ENCODE assay signal across 1 cellular context in the genomic region with DNA sequence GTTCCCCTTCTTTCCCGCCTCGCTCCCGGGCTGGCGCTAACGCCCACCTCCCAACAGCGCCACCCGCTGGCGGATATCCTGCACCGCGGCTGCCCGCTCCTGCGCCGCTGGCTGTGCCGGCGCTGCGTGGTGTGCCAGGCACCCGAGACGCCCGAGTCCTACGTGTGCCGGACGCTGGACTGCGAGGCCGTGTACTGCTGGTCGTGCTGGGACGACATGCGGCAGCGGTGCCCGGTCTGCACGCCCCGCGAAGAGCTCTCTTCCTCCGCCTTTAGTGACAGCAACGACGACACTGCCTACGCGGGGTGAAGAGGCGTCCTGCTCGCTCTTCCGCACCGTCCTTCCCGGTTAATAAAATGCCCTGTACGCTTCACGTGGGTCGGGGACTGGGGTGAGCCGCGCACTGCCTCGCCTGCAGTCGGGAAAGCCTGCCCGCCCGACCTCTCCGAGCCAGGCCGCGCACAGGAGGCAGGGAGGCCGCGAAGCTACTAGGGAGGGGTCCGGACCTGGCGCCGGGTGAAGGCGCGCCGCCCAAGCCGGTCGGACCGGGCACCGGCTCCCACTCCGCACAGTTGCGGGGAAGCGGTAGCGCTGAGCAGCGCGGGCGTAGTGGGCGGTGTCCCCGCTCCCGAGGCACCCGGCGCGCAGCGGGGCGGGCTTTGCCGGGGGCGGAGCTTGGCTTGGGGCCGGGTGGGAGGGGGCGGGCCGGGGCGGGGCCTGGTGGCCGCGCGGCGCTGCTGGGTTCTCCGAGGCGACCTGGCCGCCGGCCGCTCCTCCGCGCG.
TF ChIP-seq lines count a peak whose summit lies in the region.

A gene with protein sequence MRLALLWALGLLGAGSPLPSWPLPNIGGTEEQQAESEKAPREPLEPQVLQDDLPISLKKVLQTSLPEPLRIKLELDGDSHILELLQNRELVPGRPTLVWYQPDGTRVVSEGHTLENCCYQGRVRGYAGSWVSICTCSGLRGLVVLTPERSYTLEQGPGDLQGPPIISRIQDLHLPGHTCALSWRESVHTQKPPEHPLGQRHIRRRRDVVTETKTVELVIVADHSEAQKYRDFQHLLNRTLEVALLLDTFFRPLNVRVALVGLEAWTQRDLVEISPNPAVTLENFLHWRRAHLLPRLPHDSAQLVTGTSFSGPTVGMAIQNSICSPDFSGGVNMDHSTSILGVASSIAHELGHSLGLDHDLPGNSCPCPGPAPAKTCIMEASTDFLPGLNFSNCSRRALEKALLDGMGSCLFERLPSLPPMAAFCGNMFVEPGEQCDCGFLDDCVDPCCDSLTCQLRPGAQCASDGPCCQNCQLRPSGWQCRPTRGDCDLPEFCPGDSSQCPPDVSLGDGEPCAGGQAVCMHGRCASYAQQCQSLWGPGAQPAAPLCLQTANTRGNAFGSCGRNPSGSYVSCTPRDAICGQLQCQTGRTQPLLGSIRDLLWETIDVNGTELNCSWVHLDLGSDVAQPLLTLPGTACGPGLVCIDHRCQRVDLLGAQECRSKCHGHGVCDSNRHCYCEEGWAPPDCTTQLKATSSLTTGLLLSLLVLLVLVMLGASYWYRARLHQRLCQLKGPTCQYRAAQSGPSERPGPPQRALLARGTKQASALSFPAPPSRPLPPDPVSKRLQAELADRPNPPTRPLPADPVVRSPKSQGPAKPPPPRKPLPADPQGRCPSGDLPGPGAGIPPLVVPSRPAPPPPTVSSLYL (plus strand): TSS at position 757 of the 782 bp plus-strand sequence. CDS start 71 bp downstream, outside the sequence.

TF ChIP-seq in HepG2, 621 proteins besides CTCF, POLR2A, EP300 and RAD21 (continued from another document and continues in another):
- TF ChIP-seq, protein P1, sequence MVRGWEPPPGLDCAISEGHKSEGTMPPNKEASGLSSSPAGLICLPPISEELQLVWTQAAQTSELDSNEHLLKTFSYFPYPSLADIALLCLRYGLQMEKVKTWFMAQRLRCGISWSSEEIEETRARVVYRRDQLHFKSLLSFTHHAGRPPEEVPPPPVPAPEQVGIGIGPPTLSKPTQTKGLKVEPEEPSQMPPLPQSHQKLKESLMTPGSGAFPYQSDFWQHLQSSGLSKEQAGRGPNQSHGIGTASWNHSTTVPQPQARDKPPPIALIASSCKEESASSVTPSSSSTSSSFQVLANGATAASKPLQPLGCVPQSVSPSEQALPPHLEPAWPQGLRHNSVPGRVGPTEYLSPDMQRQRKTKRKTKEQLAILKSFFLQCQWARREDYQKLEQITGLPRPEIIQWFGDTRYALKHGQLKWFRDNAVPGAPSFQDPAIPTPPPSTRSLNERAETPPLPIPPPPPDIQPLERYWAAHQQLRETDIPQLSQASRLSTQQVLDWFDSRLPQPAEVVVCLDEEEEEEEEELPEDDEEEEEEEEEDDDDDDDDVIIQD (CRISPR knock-in tag; IDR thresholded peaks at IDR 0.05; ENCODE audit: low read depth): no peak
- TF ChIP-seq ISL2 (CRISPR knock-in tag; IDR thresholded peaks at IDR 0.05): no peak
- TF ChIP-seq ZNF781 (CRISPR knock-in tag; IDR thresholded peaks at IDR 0.05; ENCODE audit: borderline replicate concordance, not compliant biosample characterization): peak; percentile 87
- no peak for TF ChIP-seq ATRX (CRISPR knock-in tag; IDR thresholded peaks at IDR 0.05; ENCODE audit: borderline replicate concordance)
- no peak for TF ChIP-seq ZNF20 (CRISPR knock-in tag; IDR thresholded peaks at IDR 0.05)
- no peak for TF ChIP-seq HDAC6 (IDR thresholded peaks at IDR 0.05; ENCODE audit: low read depth, low read length)
- no peak for TF ChIP-seq REXO4 (CRISPR knock-in tag; IDR thresholded peaks at IDR 0.05; ENCODE audit: borderline replicate concordance)
- TF ChIP-seq, protein P2, sequence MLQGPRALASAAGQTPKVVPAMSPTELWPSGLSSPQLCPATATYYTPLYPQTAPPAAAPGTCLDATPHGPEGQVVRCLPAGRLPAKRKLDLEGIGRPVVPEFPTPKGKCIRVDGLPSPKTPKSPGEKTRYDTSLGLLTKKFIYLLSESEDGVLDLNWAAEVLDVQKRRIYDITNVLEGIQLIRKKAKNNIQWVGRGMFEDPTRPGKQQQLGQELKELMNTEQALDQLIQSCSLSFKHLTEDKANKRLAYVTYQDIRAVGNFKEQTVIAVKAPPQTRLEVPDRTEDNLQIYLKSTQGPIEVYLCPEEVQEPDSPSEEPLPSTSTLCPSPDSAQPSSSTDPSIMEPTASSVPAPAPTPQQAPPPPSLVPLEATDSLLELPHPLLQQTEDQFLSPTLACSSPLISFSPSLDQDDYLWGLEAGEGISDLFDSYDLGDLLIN (CRISPR knock-in tag; IDR thresholded peaks at IDR 0.05; ENCODE audit: borderline replicate concordance): peak; percentile 56; the same call in 1 of the 2 replicates
- TF ChIP-seq REPIN1 (CRISPR knock-in tag; IDR thresholded peaks at IDR 0.05; ENCODE audit: borderline replicate concordance, low read depth): no peak
- no peak for TF ChIP-seq ZNF3 (CRISPR knock-in tag; IDR thresholded peaks at IDR 0.05)
- TF ChIP-seq TCF7 (IDR thresholded peaks at IDR 0.05; ENCODE audit: low read depth): no peak
- peak; percentile 76; the same call in 1 of the 2 replicates for TF ChIP-seq ZNF225 (CRISPR knock-in tag; IDR thresholded peaks at IDR 0.05)
- TF ChIP-seq ZNF460 (CRISPR knock-in tag; IDR thresholded peaks at IDR 0.05; ENCODE audit: borderline replicate concordance): no peak; the same call in 1 of the 2 replicates
- 0 out of 2 replicates have a peak, but pooled peaks have one; percentile 29 for TF ChIP-seq NFIB (CRISPR knock-in tag; IDR thresholded peaks at IDR 0.05; ENCODE audit: borderline replicate concordance)
- no peak for TF ChIP-seq RFX1 (IDR thresholded peaks at IDR 0.05)
- TF ChIP-seq, protein P3, sequence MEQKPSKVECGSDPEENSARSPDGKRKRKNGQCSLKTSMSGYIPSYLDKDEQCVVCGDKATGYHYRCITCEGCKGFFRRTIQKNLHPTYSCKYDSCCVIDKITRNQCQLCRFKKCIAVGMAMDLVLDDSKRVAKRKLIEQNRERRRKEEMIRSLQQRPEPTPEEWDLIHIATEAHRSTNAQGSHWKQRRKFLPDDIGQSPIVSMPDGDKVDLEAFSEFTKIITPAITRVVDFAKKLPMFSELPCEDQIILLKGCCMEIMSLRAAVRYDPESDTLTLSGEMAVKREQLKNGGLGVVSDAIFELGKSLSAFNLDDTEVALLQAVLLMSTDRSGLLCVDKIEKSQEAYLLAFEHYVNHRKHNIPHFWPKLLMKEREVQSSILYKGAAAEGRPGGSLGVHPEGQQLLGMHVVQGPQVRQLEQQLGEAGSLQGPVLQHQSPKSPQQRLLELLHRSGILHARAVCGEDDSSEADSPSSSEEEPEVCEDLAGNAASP (CRISPR knock-in tag; IDR thresholded peaks at IDR 0.05; ENCODE audit: borderline replicate concordance): peak; percentile 50; the same call in 1 of the 2 replicates
- TF ChIP-seq ZSCAN22 (CRISPR knock-in tag; IDR thresholded peaks at IDR 0.05): no peak
- TF ChIP-seq, protein P4, sequence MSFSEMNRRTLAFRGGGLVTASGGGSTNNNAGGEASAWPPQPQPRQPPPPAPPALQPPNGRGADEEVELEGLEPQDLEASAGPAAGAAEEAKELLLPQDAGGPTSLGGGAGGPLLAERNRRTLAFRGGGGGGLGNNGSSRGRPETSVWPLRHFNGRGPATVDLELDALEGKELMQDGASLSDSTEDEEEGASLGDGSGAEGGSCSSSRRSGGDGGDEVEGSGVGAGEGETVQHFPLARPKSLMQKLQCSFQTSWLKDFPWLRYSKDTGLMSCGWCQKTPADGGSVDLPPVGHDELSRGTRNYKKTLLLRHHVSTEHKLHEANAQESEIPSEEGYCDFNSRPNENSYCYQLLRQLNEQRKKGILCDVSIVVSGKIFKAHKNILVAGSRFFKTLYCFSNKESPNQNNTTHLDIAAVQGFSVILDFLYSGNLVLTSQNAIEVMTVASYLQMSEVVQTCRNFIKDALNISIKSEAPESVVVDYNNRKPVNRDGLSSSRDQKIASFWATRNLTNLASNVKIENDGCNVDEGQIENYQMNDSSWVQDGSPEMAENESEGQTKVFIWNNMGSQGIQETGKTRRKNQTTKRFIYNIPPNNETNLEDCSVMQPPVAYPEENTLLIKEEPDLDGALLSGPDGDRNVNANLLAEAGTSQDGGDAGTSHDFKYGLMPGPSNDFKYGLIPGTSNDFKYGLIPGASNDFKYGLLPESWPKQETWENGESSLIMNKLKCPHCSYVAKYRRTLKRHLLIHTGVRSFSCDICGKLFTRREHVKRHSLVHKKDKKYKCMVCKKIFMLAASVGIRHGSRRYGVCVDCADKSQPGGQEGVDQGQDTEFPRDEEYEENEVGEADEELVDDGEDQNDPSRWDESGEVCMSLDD (CRISPR knock-in tag; IDR thresholded peaks at IDR 0.05; ENCODE audit: borderline replicate concordance): no peak
- TF ChIP-seq PPARG (CRISPR knock-in tag; conservative IDR thresholded peaks at IDR 0.05): 0 out of 2 replicates have a peak, but pooled peaks have one; percentile 22
- TF ChIP-seq ZNF746 (CRISPR knock-in tag; IDR thresholded peaks at IDR 0.05): peak; percentile 63; the same call in 1 of the 2 replicates
- TF ChIP-seq, protein P5, sequence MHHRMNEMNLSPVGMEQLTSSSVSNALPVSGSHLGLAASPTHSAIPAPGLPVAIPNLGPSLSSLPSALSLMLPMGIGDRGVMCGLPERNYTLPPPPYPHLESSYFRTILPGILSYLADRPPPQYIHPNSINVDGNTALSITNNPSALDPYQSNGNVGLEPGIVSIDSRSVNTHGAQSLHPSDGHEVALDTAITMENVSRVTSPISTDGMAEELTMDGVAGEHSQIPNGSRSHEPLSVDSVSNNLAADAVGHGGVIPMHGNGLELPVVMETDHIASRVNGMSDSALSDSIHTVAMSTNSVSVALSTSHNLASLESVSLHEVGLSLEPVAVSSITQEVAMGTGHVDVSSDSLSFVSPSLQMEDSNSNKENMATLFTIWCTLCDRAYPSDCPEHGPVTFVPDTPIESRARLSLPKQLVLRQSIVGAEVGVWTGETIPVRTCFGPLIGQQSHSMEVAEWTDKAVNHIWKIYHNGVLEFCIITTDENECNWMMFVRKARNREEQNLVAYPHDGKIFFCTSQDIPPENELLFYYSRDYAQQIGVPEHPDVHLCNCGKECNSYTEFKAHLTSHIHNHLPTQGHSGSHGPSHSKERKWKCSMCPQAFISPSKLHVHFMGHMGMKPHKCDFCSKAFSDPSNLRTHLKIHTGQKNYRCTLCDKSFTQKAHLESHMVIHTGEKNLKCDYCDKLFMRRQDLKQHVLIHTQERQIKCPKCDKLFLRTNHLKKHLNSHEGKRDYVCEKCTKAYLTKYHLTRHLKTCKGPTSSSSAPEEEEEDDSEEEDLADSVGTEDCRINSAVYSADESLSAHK (CRISPR knock-in tag; IDR thresholded peaks at IDR 0.05; ENCODE audit: borderline replicate concordance): no peak
- no peak for TF ChIP-seq NFYC (CRISPR knock-in tag; IDR thresholded peaks at IDR 0.05)
- TF ChIP-seq, protein P6, sequence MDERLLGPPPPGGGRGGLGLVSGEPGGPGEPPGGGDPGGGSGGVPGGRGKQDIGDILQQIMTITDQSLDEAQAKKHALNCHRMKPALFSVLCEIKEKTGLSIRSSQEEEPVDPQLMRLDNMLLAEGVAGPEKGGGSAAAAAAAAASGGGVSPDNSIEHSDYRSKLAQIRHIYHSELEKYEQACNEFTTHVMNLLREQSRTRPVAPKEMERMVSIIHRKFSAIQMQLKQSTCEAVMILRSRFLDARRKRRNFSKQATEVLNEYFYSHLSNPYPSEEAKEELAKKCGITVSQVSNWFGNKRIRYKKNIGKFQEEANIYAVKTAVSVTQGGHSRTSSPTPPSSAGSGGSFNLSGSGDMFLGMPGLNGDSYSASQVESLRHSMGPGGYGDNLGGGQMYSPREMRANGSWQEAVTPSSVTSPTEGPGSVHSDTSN (CRISPR knock-in tag; IDR thresholded peaks at IDR 0.05): no peak
- TF ChIP-seq, protein P7, sequence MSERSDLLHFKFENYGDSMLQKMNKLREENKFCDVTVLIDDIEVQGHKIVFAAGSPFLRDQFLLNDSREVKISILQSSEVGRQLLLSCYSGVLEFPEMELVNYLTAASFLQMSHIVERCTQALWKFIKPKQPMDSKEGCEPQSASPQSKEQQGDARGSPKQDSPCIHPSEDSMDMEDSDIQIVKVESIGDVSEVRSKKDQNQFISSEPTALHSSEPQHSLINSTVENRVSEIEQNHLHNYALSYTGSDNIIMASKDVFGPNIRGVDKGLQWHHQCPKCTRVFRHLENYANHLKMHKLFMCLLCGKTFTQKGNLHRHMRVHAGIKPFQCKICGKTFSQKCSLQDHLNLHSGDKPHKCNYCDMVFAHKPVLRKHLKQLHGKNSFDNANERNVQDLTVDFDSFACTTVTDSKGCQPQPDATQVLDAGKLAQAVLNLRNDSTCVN (CRISPR knock-in tag; IDR thresholded peaks at IDR 0.05; ENCODE audit: borderline replicate concordance): no peak
- TF ChIP-seq SIN3B (IDR thresholded peaks at IDR 0.05; ENCODE audit: low read length): no peak
- peak; percentile 89; the same call in 1 of the 2 replicates for TF ChIP-seq MYC (CRISPR knock-in tag; IDR thresholded peaks at IDR 0.05; ENCODE audit: borderline replicate concordance)
- TF ChIP-seq ZBTB1 (CRISPR knock-in tag; IDR thresholded peaks at IDR 0.05; ENCODE audit: borderline replicate concordance): no peak
- no peak for TF ChIP-seq SOX6 (IDR thresholded peaks at IDR 0.05)
- peak; percentile 44; the same call in 1 of the 2 replicates for TF ChIP-seq SOX6 (CRISPR knock-in tag; IDR thresholded peaks at IDR 0.05)
- TF ChIP-seq WIZ (CRISPR knock-in tag; IDR thresholded peaks at IDR 0.05): peak; percentile 72; the same call in 1 of the 2 replicates
- TF ChIP-seq RARA (CRISPR knock-in tag; IDR thresholded peaks at IDR 0.05): 0 out of 2 replicates have a peak, but pooled peaks have one; percentile 21
- TF ChIP-seq CCAR2 (optimal IDR thresholded peaks at IDR 0.05; ENCODE audit: low read depth, low read length): no peak
- TF ChIP-seq SP140L (CRISPR knock-in tag; IDR thresholded peaks at IDR 0.05; ENCODE audit: borderline replicate concordance): peak; percentile 56; the same call in 1 of the 2 replicates
- TF ChIP-seq STAT5B (CRISPR knock-in tag; IDR thresholded peaks at IDR 0.05): 0 out of 2 replicates have a peak, but pooled peaks have one; percentile 70
- TF ChIP-seq SP4 (CRISPR knock-in tag; IDR thresholded peaks at IDR 0.05): peak; percentile 73
- 0 out of 2 replicates have a peak, but pooled peaks have one; percentile 90 for TF ChIP-seq ZNF550 (CRISPR knock-in tag; IDR thresholded peaks at IDR 0.05; ENCODE audit: borderline replicate concordance)
- TF ChIP-seq ZNF75D (CRISPR knock-in tag; IDR thresholded peaks at IDR 0.05; ENCODE audit: borderline replicate concordance): no peak
- TF ChIP-seq ASH2L (IDR thresholded peaks at IDR 0.05; ENCODE audit: insufficient read length, low read depth, low read length): peak; percentile 57
- no peak for TF ChIP-seq ZSCAN12 (CRISPR knock-in tag; IDR thresholded peaks at IDR 0.05)
- 0 out of 2 replicates have a peak, but pooled peaks have one; percentile 33 for TF ChIP-seq BORCS8-MEF2B (CRISPR knock-in tag; IDR thresholded peaks at IDR 0.05)
- TF ChIP-seq, protein P8, sequence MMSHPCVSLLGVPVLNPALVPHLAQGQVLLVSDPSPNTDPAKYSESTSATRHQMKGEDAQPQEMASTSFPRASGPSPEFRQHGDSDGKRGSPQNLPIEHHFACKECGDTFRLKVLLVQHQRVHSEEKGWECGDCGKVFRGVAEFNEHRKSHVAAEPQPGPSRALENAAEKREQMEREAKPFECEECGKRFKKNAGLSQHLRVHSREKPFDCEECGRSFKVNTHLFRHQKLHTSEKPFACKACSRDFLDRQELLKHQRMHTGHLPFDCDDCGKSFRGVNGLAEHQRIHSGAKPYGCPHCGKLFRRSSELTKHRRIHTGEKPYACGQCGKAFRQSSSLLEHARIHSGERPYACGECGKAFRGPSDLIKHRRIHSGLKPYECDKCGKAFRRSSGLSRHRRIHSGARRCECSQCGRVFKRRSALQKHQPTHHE (CRISPR knock-in tag; IDR thresholded peaks at IDR 0.05; ENCODE audit: borderline replicate concordance): no peak
- TF ChIP-seq ZZZ3 (CRISPR knock-in tag; IDR thresholded peaks at IDR 0.05; ENCODE audit: borderline replicate concordance): no peak
- TF ChIP-seq GATA4 (IDR thresholded peaks at IDR 0.05; ENCODE audit: borderline replicate concordance, low read depth): 0 out of 2 replicates have a peak, but pooled peaks have one; percentile 29
- peak; percentile 89 for TF ChIP-seq SALL1 (CRISPR knock-in tag; IDR thresholded peaks at IDR 0.05)
- no peak for TF ChIP-seq NCOR1 (IDR thresholded peaks at IDR 0.05; ENCODE audit: borderline replicate concordance, low read length)
- TF ChIP-seq GATAD2A (CRISPR knock-in tag; IDR thresholded peaks at IDR 0.05): peak; percentile 65
